ENCODE assay signal across 19 cellular contexts in genomic region chr3:100516232-100516631, GRCh38. TPM values are rescaled to one million over a fixed set of nuclear protein-coding genes. Genes with fewer than 3 reads are reported as not detected.
A peak's percentile ranks its signal among the peaks of the same experiment; 100 is the strongest.
DNase-seq lines count a peak whose midpoint lies in the region; ATAC-seq and TF ChIP-seq lines count a peak whose summit lies in the region.
"Had no signal": no experiment of that assay in that cellular context is flagged by ENCODE, and none has a peak within 500 bp of the region (broad histone marks: within the 10 kb centered on the region; RNA-seq: fewer than 3 reads in every experiment).

No MANE protein-coding gene starts in this region.

- WGBS in mesenchymal stem cell = 100% methylated on average over 2 of the region's 2 CpGs

- H3K27ac ChIP-seq in mesenchymal stem cell (ENCODE audit: low read length, poor library complexity, severe bottlenecking) (no peak overlapping the region), neural progenitor cell (no peak overlapping the region)
- H3K27ac ChIP-seq: HL-60 had no signal

- H3K9me3 ChIP-seq in mesenchymal stem cell (ENCODE audit: control insufficient read depth, low read length) (no peaks in the 10 kb centered on the region), neural progenitor cell (ENCODE audit: low read depth) (no peaks in the 10 kb centered on the region)

- H3K4me3 ChIP-seq in cardiac fibroblast (replicated peaks in 1 of 2; ENCODE audit: low read depth in 2 of 2, low read length in 2 of 2) (no peak overlapping the region), mesenchymal stem cell (ENCODE audit: insufficient read depth in 1 of 2, low read depth in 1 of 2, low read length in 2 of 2) (no peak overlapping the region), neural progenitor cell (no peak overlapping the region)
- H3K4me3 ChIP-seq: K562 had no signal

- H3K4ac ChIP-seq in mesenchymal stem cell (ENCODE audit: low read depth in 1 of 2, low read length in 2 of 2) = no peak overlapping the region

- H3K36me3 Mint-ChIP-seq in Calu3 (ENCODE audit: insufficient read depth, unreplicated experiment) = no peaks in the 10 kb centered on the region
- H3K36me3 Mint-ChIP-seq in neural progenitor cell = peaks cover 9% of the 10 kb centered on the region
- H3K36me3 Mint-ChIP-seq: CD4-positive, CD25-positive, alpha-beta regulatory T cell had no signal

- H3F3A ChIP-seq in neural progenitor cell (ENCODE audit: low read depth) = no peaks in the 10 kb centered on the region

- no peak overlapping the region for H3K14ac ChIP-seq in mesenchymal stem cell (ENCODE audit: low read length in 2 of 2)

- H4K91ac ChIP-seq in mesenchymal stem cell (ENCODE audit: low read length) = no peak overlapping the region

- H2BK120ac ChIP-seq in mesenchymal stem cell (ENCODE audit: low read depth, low read length) = no peak overlapping the region

- no peak overlapping the region for H3K18ac ChIP-seq in mesenchymal stem cell (ENCODE audit: low read depth in 1 of 2, low read length in 2 of 2)

- TF ChIP-seq CTCF in Calu3 (IDR thresholded peaks at IDR 0.05; ENCODE audit: unreplicated experiment) (no peak), cardiac fibroblast (IDR thresholded peaks at IDR 0.05; ENCODE audit: low read depth, low read length) (no peak), GM13976 (IDR thresholded peaks at IDR 0.05; ENCODE audit: borderline replicate concordance, control extremely low read depth, extremely low read depth, insufficient read depth, missing control alignments) (no peak), neural progenitor cell (IDR thresholded peaks at IDR 0.05) (no peak)

- peaks cover 2% of the 10 kb centered on the region for H3K4me1 ChIP-seq in mesenchymal stem cell (ENCODE audit: control insufficient read depth, insufficient read depth, low read depth, low read length)
- H3K4me1 ChIP-seq in neural progenitor cell = no peaks in the 10 kb centered on the region

- intact Hi-C loops in Calu3 (cut with micrococcal nuclease; ENCODE audit: unreplicated experiment) = no loop called here

- DNase-seq in Calu3 (peak; percentile 12), NCI-H226 (peak; percentile 30), cardiac fibroblast (ENCODE audit: low read depth in 2 of 2) (peak; percentile 35 to 42), mesenchymal stem cell (no peak), GM13976 (ENCODE audit: low spot score) (no peak), DMS 273 (lab: John Stamatoyannopoulos, UW; ENCODE audit: unreplicated experiment) (no peak), neural progenitor cell (ENCODE audit: low spot score) (no peak)
- DNase-seq: AML-193, DMS79 treated with DMSO at 0.1 percent for 48 hours, GDM1, NCI-H1092 treated with DMSO at 0.1 percent for 48 hours, NCI-H1694 treated with DMSO at 0.1 percent for 48 hours, NCI-H69, PC-3 had no signal

- no peak overlapping the region for H2BK5ac ChIP-seq in mesenchymal stem cell (ENCODE audit: low read depth, low read length, poor library complexity, severe bottlenecking)

- no peak for ATAC-seq in HG03025 (IDR thresholded peaks at IDR 0.05; ENCODE audit: low FRiP score, unreplicated experiment)
- ATAC-seq: HCT116, K562, PC-3 had no signal

- H3K9ac ChIP-seq in mesenchymal stem cell (ENCODE audit: low read length) (peak overlapping the region; percentile 29), neural progenitor cell (no peak overlapping the region)

- no peak overlapping the region for H3K23ac ChIP-seq in mesenchymal stem cell (ENCODE audit: low read length in 2 of 2)

- no peak overlapping the region for H2BK15ac ChIP-seq in mesenchymal stem cell (ENCODE audit: low read depth, poor library complexity, severe bottlenecking)

- peaks cover 6% of the 10 kb centered on the region for H3K79me1 ChIP-seq in mesenchymal stem cell (replicated peaks; ENCODE audit: low read length, poor library complexity, severe bottlenecking)

- no TSS peak for BruUV-seq in Calu3 (replicated peaks; lab: Mats Ljungman, UMichigan)

- no peaks in the 10 kb centered on the region for H4K20me1 ChIP-seq in neural progenitor cell (ENCODE audit: low read depth)

- H3K27ac Mint-ChIP-seq in Calu3 (ENCODE audit: unreplicated experiment) (peak overlapping the region; percentile 58), neural progenitor cell (no peak overlapping the region)
- H3K27ac Mint-ChIP-seq: CD4-positive, CD25-positive, alpha-beta regulatory T cell had no signal

- H4K8ac ChIP-seq in mesenchymal stem cell (ENCODE audit: low read length) = no peak overlapping the region

- H3K27me3 Mint-ChIP-seq in Calu3 (ENCODE audit: unreplicated experiment) (no peaks in the 10 kb centered on the region), neural progenitor cell (ENCODE audit: insufficient read depth, low read depth) (no peaks in the 10 kb centered on the region)
- H3K27me3 Mint-ChIP-seq: CD4-positive, CD25-positive, alpha-beta regulatory T cell had no signal

- H3K4me2 ChIP-seq in mesenchymal stem cell (ENCODE audit: low read length, poor library complexity, severe bottlenecking) = no peak overlapping the region
- H3K4me2 ChIP-seq in neural progenitor cell = no peak overlapping the region

- H2AK5ac ChIP-seq in mesenchymal stem cell (ENCODE audit: low read length, severe bottlenecking) = no peak overlapping the region

- peaks cover 0 to under 1% of the 10 kb centered on the region in 2 experiments for H3K36me3 ChIP-seq in mesenchymal stem cell (ENCODE audit: control insufficient read depth in 1 of 2, insufficient read depth in 2 of 2, low read depth in 1 of 2, low read length in 2 of 2)
- H3K36me3 ChIP-seq in neural progenitor cell = no peaks in the 10 kb centered on the region

- CTCF ChIA-PET in Calu3 (lab: Charles Lee) = no interaction called here

- peaks cover 13% of the 10 kb centered on the region for H3K4me1 Mint-ChIP-seq in Calu3 (ENCODE audit: low read depth, unreplicated experiment)
- H3K4me1 Mint-ChIP-seq in neural progenitor cell = no peaks in the 10 kb centered on the region
- H3K4me1 Mint-ChIP-seq: CD4-positive, CD25-positive, alpha-beta regulatory T cell had no signal

- in situ Hi-C loops in GM13976 (cut with MboI; ENCODE audit: low sequenced_read_pairs, unreplicated experiment) = no loop called here

- H3K4me3 Mint-ChIP-seq in Calu3 (ENCODE audit: low read depth, unreplicated experiment) (no peak overlapping the region), neural progenitor cell (no peak overlapping the region)
- H3K4me3 Mint-ChIP-seq: CD4-positive, CD25-positive, alpha-beta regulatory T cell had no signal

- no peaks in the 10 kb centered on the region for H3K9me3 Mint-ChIP-seq in Calu3 (ENCODE audit: low read depth, unreplicated experiment)
- peaks cover 2% of the 10 kb centered on the region for H3K9me3 Mint-ChIP-seq in neural progenitor cell

- no peak overlapping the region for H2AFZ ChIP-seq in mesenchymal stem cell (ENCODE audit: low read depth, low read length)
- H2AFZ ChIP-seq in neural progenitor cell (replicated peaks) = no peak overlapping the region

- H3K79me2 ChIP-seq in neural progenitor cell (ENCODE audit: low read depth) = no peaks in the 10 kb centered on the region

- H3K27me3 ChIP-seq in mesenchymal stem cell (ENCODE audit: control insufficient read depth in 1 of 2, insufficient read depth in 1 of 2, low read length in 2 of 2) = no peaks in the 10 kb centered on the region
- no peaks in the 10 kb centered on the region for H3K27me3 ChIP-seq in neural progenitor cell

- no peak overlapping the region for H2BK12ac ChIP-seq in mesenchymal stem cell (ENCODE audit: low read length in 2 of 2)

RNA-seq across cellular contexts. Expression of gene TMEM45A, which starts 23.8 kb away (rescaled TPM):
- total RNA-seq in Calu3 (2022) (0.73 and 0.95 TPM in 2 replicates), neural progenitor cell (ENCODE audit: low replicate concordance) (53.8 and 82.7 TPM in 2 replicates)
- polyA plus RNA-seq in mesenchymal stem cell (2013, experiment 1 of 2) = 23.8 TPM
- 26.0 TPM for polyA plus RNA-seq in mesenchymal stem cell (2013, experiment 2 of 2)
- polyA plus RNA-seq: CD4-positive, CD25-positive, alpha-beta regulatory T cell had no signal

Comparison
In these comparisons a context has a peak if more than half of its experiments do, and no peak if none do; other contexts are left out.
1. DNase-seq: peak in Calu3 (single experiment), NCI-H226 (single experiment) and cardiac fibroblast (2 of 2); none in mesenchymal stem cell (single experiment), GM13976 (single experiment), DMS 273 (single experiment) and neural progenitor cell (single experiment).
2. RNA of gene TMEM45A, which starts 23.8 kb away (total RNA-seq): 53.8 to 82.7 TPM in neural progenitor cell; 0.73 to 0.95 TPM in Calu3; every median in the first group is over 10 times any median in the second.